In genomic region chr10:97425964-97426775, GRCh38 we compare ENCODE assay signal across 8 cellular contexts. TPM values are rescaled to one million over a fixed set of nuclear protein-coding genes. Genes with fewer than 3 reads are reported as not detected.
DNase-seq lines count a peak whose midpoint lies in the region; ATAC-seq and TF ChIP-seq lines count a peak whose summit lies in the region.

Gene PGAM1, plus strand, starts transcription at chr10:97426191. Its CDS starts 117 bp downstream, at chr10:97426308.

- peak within 1 kb of the TSS; percentile 96 for H3K27ac Mint-ChIP-seq in activated CD4-positive, alpha-beta T cell treated with anti-CD3 and anti-CD28 coated beads, Interleukin-2, amount 10 ng/mL, durations not matched to agents 7 days and 5 days

- H3K36me3 Mint-ChIP-seq in activated CD4-positive, alpha-beta T cell treated with anti-CD3 and anti-CD28 coated beads, Interleukin-2, amount 10 ng/mL, durations not matched to agents 7 days and 5 days (ENCODE audit: low read depth) = peaks cover 40% of the 10 kb centered on the region

- H3K9me3 Mint-ChIP-seq in activated CD4-positive, alpha-beta T cell treated with anti-CD3 and anti-CD28 coated beads, Interleukin-2, amount 10 ng/mL, durations not matched to agents 7 days and 5 days = no peaks in the 10 kb centered on the region

- POLR2A ChIA-PET in activated CD4-positive, alpha-beta T cell treated with anti-CD3 and anti-CD28 coated beads, Interleukin-2, amount 10 ng/mL, durations not matched to agents 7 days and 5 days (lab: Charles Lee) = no interaction called here

- H3K4me1 Mint-ChIP-seq in activated CD4-positive, alpha-beta T cell treated with anti-CD3 and anti-CD28 coated beads, Interleukin-2, amount 10 ng/mL, durations not matched to agents 7 days and 5 days = peaks cover 48% of the 10 kb centered on the region

- peak within 1 kb of the TSS; percentile 92 for H3K4me3 Mint-ChIP-seq in activated CD4-positive, alpha-beta T cell treated with anti-CD3 and anti-CD28 coated beads, Interleukin-2, amount 10 ng/mL, durations not matched to agents 7 days and 5 days

- peaks cover 0 to 22% of the 10 kb centered on the region in 2 donors for H3K36me3 ChIP-seq in left lung

- no peaks in the 10 kb centered on the region for H3K27me3 ChIP-seq in left lung

- H3K9me3 ChIP-seq in left lung = no peaks in the 10 kb centered on the region

- intact Hi-C loops in left lung (cut with DNase I) = no loop called here

- peaks cover 19 to 74% of the 10 kb centered on the region in 2 donors for H3K4me1 ChIP-seq in left lung

- ATAC-seq in GM19328 (IDR thresholded peaks at IDR 0.05; ENCODE audit: unreplicated experiment) (peak; percentile 82), HG03520 (IDR thresholded peaks at IDR 0.05; ENCODE audit: unreplicated experiment) (peak; percentile 71), left lung (peak; percentile 92)

- DNase-seq in C1 segment of cervical spinal cord (lab: John Stamatoyannopoulos, UW) = peak; percentile 53 to 98 (median 94)
- peak; percentile 87 for DNase-seq in NCI-H526 treated with DMSO at 0.1 percent for 48 hours (lab: John Stamatoyannopoulos, UW)
- DNase-seq in activated CD4-positive, alpha-beta T cell treated with anti-CD3 and anti-CD28 coated beads, Interleukin-2, amount 10 ng/mL, durations not matched to agents 7 days and 5 days = peak; percentile 95
- DNase-seq in cortex of kidney (lab: John Stamatoyannopoulos, UW) = peak; percentile 76
- DNase-seq in left lung = peak; percentile 96 to 99
- DNase-seq in stimulated activated CD4-positive, alpha-beta T cell treated with anti-CD3 and anti-CD28 coated beads, Interleukin-2, amount 100 ng/mL, for 48 hours = peak; percentile 91 to 96

- peak; percentile 25 to 56 for TF ChIP-seq CTCF in left lung (IDR thresholded peaks at IDR 0.05)

- no peaks in the 10 kb centered on the region for H3K27me3 Mint-ChIP-seq in activated CD4-positive, alpha-beta T cell treated with anti-CD3 and anti-CD28 coated beads, Interleukin-2, amount 10 ng/mL, durations not matched to agents 7 days and 5 days

- CTCF ChIA-PET in activated CD4-positive, alpha-beta T cell treated with anti-CD3 and anti-CD28 coated beads, Interleukin-2, amount 10 ng/mL, durations not matched to agents 7 days and 5 days (lab: Charles Lee) = interaction anchor here (1.7 to 1.8 kb wide), 2 partner anchors 11 to 13 kb away, joined by 7 to 8 read pairs; no protein-coding TSS in a partner anchor

- H3K27ac ChIP-seq in left lung = peak within 1 kb of the TSS; percentile 93 to 94

- H3K4me3 ChIP-seq in left lung = peak within 1 kb of the TSS; percentile 93 to 98

RNA-seq across cellular contexts. Expression of gene PGAM1, which starts in this region (rescaled TPM):
- 100 to 1,000 TPM; 380 to 406 TPM for total RNA-seq in activated CD4-positive, alpha-beta T cell treated with anti-CD3 and anti-CD28 coated beads, Interleukin-2, amount 10 ng/mL, durations not matched to agents 7 days and 5 days
- total RNA-seq in left lung = 100 to 1,000 TPM; 209 to 236 TPM

Comparison
In these comparisons a context has a peak if more than half of its experiments do, and no peak if none do; other contexts are left out.
1. Peak in every context shown above with its lines: DNase-seq, ATAC-seq, H3K4me3 ChIP-seq and H3K27ac ChIP-seq.